9 cellular contexts compared by ENCODE assay signal in the genomic region with DNA sequence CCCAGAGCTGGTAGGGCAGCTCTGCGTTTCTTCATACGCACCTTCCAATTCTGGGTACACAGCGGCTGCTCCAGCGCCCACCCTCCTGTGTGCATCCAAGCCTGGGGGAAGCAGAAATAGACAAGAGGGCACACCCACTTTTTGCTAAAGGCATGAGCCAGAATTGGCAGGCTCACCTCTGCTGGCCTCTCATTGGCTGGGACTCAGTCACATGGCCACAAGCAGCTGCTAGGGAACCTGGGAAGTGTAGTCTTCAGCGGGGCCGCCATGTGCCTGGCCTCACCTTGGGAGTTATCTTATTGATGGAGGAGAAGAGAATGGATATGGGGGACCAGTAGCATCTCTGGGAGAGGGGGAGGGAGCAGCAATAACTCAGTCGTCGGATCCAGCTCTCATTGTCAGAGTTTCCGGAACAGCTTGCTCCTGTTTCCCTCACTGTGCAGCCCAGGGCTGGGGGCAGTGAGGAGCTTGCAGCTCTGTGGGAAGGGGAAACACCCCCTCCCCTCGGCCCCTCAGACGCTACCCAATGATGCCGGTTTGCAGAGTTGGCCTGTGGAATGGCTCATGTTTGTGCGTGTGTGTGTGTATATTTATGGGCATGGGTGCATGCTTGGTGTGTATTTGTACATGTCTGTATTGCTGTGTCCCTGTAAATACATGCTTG. TPM values are rescaled to one million over a fixed set of nuclear protein-coding genes. Genes with fewer than 3 reads are reported as not detected.
DNase-seq lines count a peak whose midpoint lies in the region; ATAC-seq and TF ChIP-seq lines count a peak whose summit lies in the region.
"Had no signal": no experiment of that assay in that cellular context is flagged by ENCODE, and none has a peak within 500 bp of the region (broad histone marks: within the 10 kb centered on the region; RNA-seq: fewer than 3 reads in every experiment).

No MANE protein-coding gene starts in this region.

- H3K4me1 Mint-ChIP-seq in natural killer cell = peaks cover 6 to 7% of the 10 kb centered on the region in 2 donors

- no TSS peak for BruUV-seq in OCI-LY7 (replicated peaks; lab: Mats Ljungman, UMichigan)

- H3K36me3 Mint-ChIP-seq in natural killer cell = no peaks in the 10 kb centered on the region

- no peaks in the 10 kb centered on the region for H3K27me3 Mint-ChIP-seq in natural killer cell (ENCODE audit: low read depth in 2 of 2)

- intact Hi-C loops in OCI-LY7 (cut with micrococcal nuclease; ENCODE audit: unreplicated experiment) (no loop called here), natural killer cell (cut with micrococcal nuclease) (no loop called here)

- CTCF ChIA-PET in OCI-LY7 (lab: Charles Lee; ENCODE audit: unreplicated experiment) = no interaction called here

- H3K9me3 Mint-ChIP-seq in natural killer cell = no peaks in the 10 kb centered on the region

- H3K4me2 ChIP-seq in OCI-LY7 (ENCODE audit: low read length) = peak overlapping the region; percentile 40

- no peak overlapping the region for H3K27ac Mint-ChIP-seq in natural killer cell

- H4K20me1 ChIP-seq in OCI-LY7 (ENCODE audit: insufficient read depth, low read length) = 0 out of 2 replicates have a peak, but pooled peaks cover 5% of the 10 kb centered on the region

- H3K4me3 ChIP-seq in OCI-LY7 (ENCODE audit: low read depth, low read length, poor library complexity, severe bottlenecking) (no peak overlapping the region), epithelial cell of esophagus (ENCODE audit: low read length) (no peak overlapping the region)

- H3K36me3 ChIP-seq in OCI-LY7 (ENCODE audit: insufficient read depth, low read length) = peaks cover 46% of the 10 kb centered on the region

- peak; percentile 79 to 98 (median 97) for ATAC-seq in natural killer cell
- peak; percentile 98 for ATAC-seq in stimulated activated naive CD8-positive, alpha-beta T cell treated with anti-CD3 and anti-CD28 coated beads, Interleukin-15, Interleukin-2, amounts not matched to agents 100 U/mL and 50 U/mL, for 24 hours

- peaks cover 5% of the 10 kb centered on the region; the same call in 1 of the 2 replicates for H3K79me2 ChIP-seq in OCI-LY7 (ENCODE audit: insufficient read depth, low read depth, low read length)

- H3K9me3 ChIP-seq in OCI-LY7 (ENCODE audit: low read length) = no peaks in the 10 kb centered on the region

- no peak overlapping the region for H3K4me3 Mint-ChIP-seq in natural killer cell

- H3K9me2 ChIP-seq in OCI-LY7 (ENCODE audit: insufficient read depth, low read length) = no peaks in the 10 kb centered on the region

- H3K4me1 ChIP-seq in OCI-LY7 (ENCODE audit: insufficient read depth, low read length, poor library complexity, severe bottlenecking) = peaks cover 24% of the 10 kb centered on the region

- POLR2A ChIA-PET in OCI-LY7 (lab: Charles Lee) = interaction anchor here (1.2 kb wide), 1 partner anchor 30 kb away, joined by 4 read pairs; the partner anchor contains the start of gene ATF4

- peak overlapping the region; percentile 21 for H3K27ac ChIP-seq in OCI-LY7 (ENCODE audit: low read depth, low read length, poor library complexity, severe bottlenecking)
- H3K27ac ChIP-seq: 22Rv1 had no signal

- DNase-seq in NCI-H1417 (lab: John Stamatoyannopoulos, UW) = peak; percentile 4 to 67 (median 25)
- no peak for DNase-seq in NCI-H1417 treated with DMSO at 0.1 percent for 48 hours (lab: John Stamatoyannopoulos, UW)
- peak; percentile 59 for DNase-seq in HT-29 (ENCODE audit: low spot score)
- DNase-seq in OCI-LY7 (ENCODE audit: low spot score) = peak; percentile 86
- DNase-seq in activated CD8-positive, alpha-beta memory T cell treated with anti-CD3 and anti-CD28 coated beads, Interleukin-2, amount 50 U/mL, for 4 hours = peak; percentile 68
- peak; percentile 84 for DNase-seq in epithelial cell of esophagus (ENCODE audit: low read depth)
- DNase-seq in natural killer cell = peak; percentile 54
- peak; percentile 78 for DNase-seq in stimulated activated naive CD8-positive, alpha-beta T cell treated with anti-CD3 and anti-CD28 coated beads, Interleukin-15, Interleukin-2, amounts not matched to agents 100 U/mL and 50 U/mL, for 24 hours

- no peak for TF ChIP-seq CTCF in OCI-LY7 (conservative IDR thresholded peaks at IDR 0.05; ENCODE audit: low read length)
- TF ChIP-seq CTCF in epithelial cell of esophagus (IDR thresholded peaks at IDR 0.05; ENCODE audit: insufficient read depth, low read depth, low read length, missing control alignments) = no peak
- no peak for TF ChIP-seq CTCF in natural killer cell (IDR thresholded peaks at IDR 0.05)

- H2AFZ ChIP-seq in OCI-LY7 (ENCODE audit: low read length) = no peak overlapping the region

RNA-seq across cellular contexts. Expression of gene MIEF1, which starts 11.8 kb away (rescaled TPM):
- 16.9 and 19.0 TPM in 2 replicates for total RNA-seq in HT-29 (2014; rRNA removed; shearing (Covaris generic))
- total RNA-seq in OCI-LY7 (2014; rRNA removed; shearing (Covaris generic)) = 32.5 and 34.1 TPM in 2 replicates
- 51.9 and 55.0 TPM in 2 replicates for total RNA-seq in OCI-LY7 (2022)
- total RNA-seq in natural killer cell = 10 to 100 TPM; 16.1 to 27.6 (median 25.1) TPM

RNA-seq across cellular contexts. Expression of gene ATF4, which starts 30.1 kb away (rescaled TPM):
- 314 and 320 TPM in 2 replicates for total RNA-seq in HT-29 (2014; rRNA removed; shearing (Covaris generic))
- total RNA-seq in OCI-LY7 (2014; rRNA removed; shearing (Covaris generic)) = 716 and 720 TPM in 2 replicates
- total RNA-seq in OCI-LY7 (2022) = 732 and 779 TPM in 2 replicates
- total RNA-seq in natural killer cell = 100 to 1,000 TPM; 235 to 242 (median 238) TPM

RNA-seq across cellular contexts. Expression of gene MGAT3, which starts 33.5 kb away (rescaled TPM):
- total RNA-seq in HT-29 (2014; rRNA removed; shearing (Covaris generic)) = 1.0 and 1.6 TPM in 2 replicates
- 15.4 and 16.3 TPM in 2 replicates for total RNA-seq in OCI-LY7 (2014; rRNA removed; shearing (Covaris generic))
- total RNA-seq in OCI-LY7 (2022) (34.1 and 44.3 TPM in 2 replicates), natural killer cell (10 to 100 TPM in 1 of 3 donors, under 1 TPM in 2; 0.09 to 13.7 (median 0.11) TPM)

RNA-seq across cellular contexts. Expression of gene RPS19BP1, which starts 42.3 kb away (rescaled TPM):
- 250 and 300 TPM in 2 replicates for total RNA-seq in HT-29 (2014; rRNA removed; shearing (Covaris generic))
- 148 and 185 TPM in 2 replicates for total RNA-seq in OCI-LY7 (2014; rRNA removed; shearing (Covaris generic))
- total RNA-seq in OCI-LY7 (2022) = 78.6 and 88.1 TPM in 2 replicates
- 10 to 100 TPM; 56.7 to 66.5 (median 61.3) TPM for total RNA-seq in natural killer cell
